ENCODE assay signal across 18 cellular contexts in genomic region chr2:185782223-185782769, GRCh38.
"Had no signal": no experiment of that assay in that cellular context is flagged by ENCODE, and none has a peak within 500 bp of the region (broad histone marks: within the 10 kb centered on the region; RNA-seq: fewer than 3 reads in every experiment).

No MANE protein-coding gene starts in this region.

- H3K27me3 ChIP-seq: esophagus squamous epithelium, ovary, sigmoid colon, thyroid gland had no signal

- H3K9me3 ChIP-seq: esophagus squamous epithelium, ovary, sigmoid colon, thyroid gland had no signal

- H3K36me3 ChIP-seq: esophagus squamous epithelium, ovary, sigmoid colon, thyroid gland had no signal

- DNase-seq: activated CD4-positive, alpha-beta memory T cell treated with anti-CD3 and anti-CD28 coated beads, Interleukin-2, amount 10 ng/mL, durations not matched to agents 7 days and 5 days; activated CD4-positive, alpha-beta T cell treated with anti-CD3 and anti-CD28 coated beads for 48 hours; activated CD4-positive, CD25-positive, alpha-beta regulatory T cell; activated CD8-positive, alpha-beta memory T cell treated with anti-CD3 and anti-CD28 coated beads, Interleukin-2, amount 10 ng/mL, durations not matched to agents 7 days and 5 days; activated naive CD4-positive, alpha-beta T cell; activated naive CD8-positive, alpha-beta T cell treated with anti-CD3 and anti-CD28 coated beads, Interleukin-2, amount 10 ng/mL, durations not matched to agents 7 days and 5 days; anterior cingulate cortex; caudate nucleus; effector memory CD8-positive, alpha-beta T cell; esophagus squamous epithelium; mesendoderm; naive thymus-derived CD8-positive, alpha-beta T cell; ovary; sigmoid colon; stimulated activated naive CD4-positive, alpha-beta T cell; T-helper 9 cell; thyroid gland had no signal

- H3K27ac ChIP-seq: esophagus squamous epithelium, ovary, sigmoid colon, thyroid gland had no signal

- H3K4me1 ChIP-seq: esophagus squamous epithelium, sigmoid colon, thyroid gland had no signal

- H3K4me3 ChIP-seq: esophagus squamous epithelium, ovary, sigmoid colon, thyroid gland had no signal

- ATAC-seq: activated CD8-positive, alpha-beta memory T cell treated with anti-CD3 and anti-CD28 coated beads, Interleukin-2, amount 10 ng/mL, durations not matched to agents 7 days and 5 days; activated T-helper 17 cell treated with anti-CD3 and anti-CD28 coated beads, Interleukin-2, amount 50 U/mL, for 72 hours; effector memory CD8-positive, alpha-beta T cell; naive thymus-derived CD8-positive, alpha-beta T cell had no signal
